8 cellular contexts compared by ENCODE assay signal in the genomic region with DNA sequence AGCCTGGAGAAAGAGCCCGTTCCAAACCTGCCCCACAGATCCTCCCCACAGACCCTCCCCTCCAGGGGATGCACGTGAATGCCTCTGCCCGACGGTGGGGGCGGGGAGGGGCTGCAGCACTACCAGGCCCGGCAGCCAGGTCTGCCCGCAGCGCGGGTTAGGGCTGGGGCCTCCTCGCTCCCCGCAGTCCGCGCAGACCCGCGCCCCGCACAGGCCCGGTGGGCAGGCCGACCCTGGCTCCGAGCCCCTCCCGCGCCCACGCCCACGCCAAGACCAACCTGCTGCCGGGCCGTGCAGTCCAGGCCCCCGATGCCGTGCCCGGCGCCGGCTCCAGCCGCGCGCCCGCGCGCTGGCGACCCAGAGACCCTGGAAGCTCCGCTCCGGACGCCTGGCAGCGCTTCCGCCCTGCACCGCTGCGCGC. TPM values are rescaled to one million over a fixed set of nuclear protein-coding genes. Genes with fewer than 3 reads are reported as not detected.
DNase-seq lines count a peak whose midpoint lies in the region; ATAC-seq and TF ChIP-seq lines count a peak whose summit lies in the region.

A gene with protein sequence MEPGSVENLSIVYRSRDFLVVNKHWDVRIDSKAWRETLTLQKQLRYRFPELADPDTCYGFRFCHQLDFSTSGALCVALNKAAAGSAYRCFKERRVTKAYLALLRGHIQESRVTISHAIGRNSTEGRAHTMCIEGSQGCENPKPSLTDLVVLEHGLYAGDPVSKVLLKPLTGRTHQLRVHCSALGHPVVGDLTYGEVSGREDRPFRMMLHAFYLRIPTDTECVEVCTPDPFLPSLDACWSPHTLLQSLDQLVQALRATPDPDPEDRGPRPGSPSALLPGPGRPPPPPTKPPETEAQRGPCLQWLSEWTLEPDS (minus strand): TSS at position 404 of the 421 bp plus-strand sequence. CDS start 644 bp downstream, outside the sequence.

- no peak for DNase-seq in activated naive CD4-positive, alpha-beta T cell treated with anti-CD3 and anti-CD28 coated beads for 36 hours
- DNase-seq in activated naive CD4-positive, alpha-beta T cell (lab: John Stamatoyannopoulos, UW) = no peak
- DNase-seq in memory B cell (ENCODE audit: low spot score in 2 of 2) (peak in 1 of 2 donors; percentile 62), type B pancreatic cell (ENCODE audit: extremely low spot score, unreplicated experiment) (no peak), left lobe of liver (ENCODE audit: low spot score) (no peak), kidney tubule cell (ENCODE audit: low spot score) (no peak)

- peak within 1 kb of the TSS; percentile 83 for H3K4me3 Mint-ChIP-seq in activated naive CD4-positive, alpha-beta T cell treated with anti-CD3 and anti-CD28 coated beads for 36 hours
- H3K4me3 Mint-ChIP-seq in brain (peak within 1 kb of the TSS; percentile 88 to 91 (median 88)), memory B cell (peak within 1 kb of the TSS; percentile 85), type B pancreatic cell (peak within 1 kb of the TSS; percentile 88)

- H3K27me3 Mint-ChIP-seq in activated naive CD4-positive, alpha-beta T cell treated with anti-CD3 and anti-CD28 coated beads for 36 hours (ENCODE audit: low read depth) = no peaks in the 10 kb centered on the region
- H3K27me3 Mint-ChIP-seq in brain = peaks cover 3% of the 10 kb centered on the region
- H3K27me3 Mint-ChIP-seq in memory B cell = peaks cover 4% of the 10 kb centered on the region
- no peaks in the 10 kb centered on the region for H3K27me3 Mint-ChIP-seq in type B pancreatic cell

- intact Hi-C loops in activated naive CD4-positive, alpha-beta T cell treated with anti-CD3 and anti-CD28 coated beads for 36 hours (cut with micrococcal nuclease) = loop anchor here (1.0 kb wide), 2 partner anchors 19 to 48 kb away; a partner anchor contains a TSS

- peaks cover 49% of the 10 kb centered on the region for H3K36me3 ChIP-seq in HUES6 (ENCODE audit: control insufficient read depth, insufficient read depth, low read length)

- peak within 1 kb of the TSS; percentile 86 for H3K9ac ChIP-seq in HUES6 (ENCODE audit: low read length)

- TF ChIP-seq CTCF in brain (conservative IDR thresholded peaks at IDR 0.05) = no peak
- peak; percentile 51 for TF ChIP-seq CTCF in type B pancreatic cell (conservative IDR thresholded peaks at IDR 0.05)

- no peaks in the 10 kb centered on the region for H3K9me3 ChIP-seq in HUES6 (ENCODE audit: control insufficient read depth, insufficient read depth, low read depth, low read length)

- H3K36me3 Mint-ChIP-seq in activated naive CD4-positive, alpha-beta T cell treated with anti-CD3 and anti-CD28 coated beads for 36 hours (ENCODE audit: low read depth) = peaks cover 17% of the 10 kb centered on the region
- H3K36me3 Mint-ChIP-seq in brain (peaks cover 10% of the 10 kb centered on the region), memory B cell (peaks cover 9% of the 10 kb centered on the region), type B pancreatic cell (peaks cover 5% of the 10 kb centered on the region)

- ATAC-seq in memory B cell (ENCODE audit: low read depth) (peak; percentile 5), left lobe of liver (no peak)

- peaks cover 13% of the 10 kb centered on the region for H3K4me1 Mint-ChIP-seq in activated naive CD4-positive, alpha-beta T cell treated with anti-CD3 and anti-CD28 coated beads for 36 hours (ENCODE audit: low read depth)
- H3K4me1 Mint-ChIP-seq in brain = no peaks in the 10 kb centered on the region
- peaks cover 6% of the 10 kb centered on the region for H3K4me1 Mint-ChIP-seq in memory B cell
- H3K4me1 Mint-ChIP-seq in type B pancreatic cell (ENCODE audit: unreplicated experiment) = no peaks in the 10 kb centered on the region

- H3K4me3 ChIP-seq in HUES6 (ENCODE audit: low read depth, low read length) = peak within 1 kb of the TSS; percentile 93

- CTCF ChIA-PET in activated naive CD4-positive, alpha-beta T cell treated with anti-CD3 and anti-CD28 coated beads for 36 hours (lab: Charles Lee) = interaction anchor here (0.8 to 6.1 kb wide), 2 partner anchors 75 to 115 kb away, joined by 3 to 55 read pairs; no protein-coding TSS in a partner anchor

- H3K9me3 Mint-ChIP-seq in activated naive CD4-positive, alpha-beta T cell treated with anti-CD3 and anti-CD28 coated beads for 36 hours = no peaks in the 10 kb centered on the region
- H3K9me3 Mint-ChIP-seq in brain = no peaks in the 10 kb centered on the region
- no peaks in the 10 kb centered on the region for H3K9me3 Mint-ChIP-seq in memory B cell
- no peaks in the 10 kb centered on the region for H3K9me3 Mint-ChIP-seq in type B pancreatic cell

- H3K4me1 ChIP-seq in HUES6 (ENCODE audit: control insufficient read depth, insufficient read depth, low read length) = peaks cover 5% of the 10 kb centered on the region; the same call in 1 of the 2 replicates

- H3K27me3 ChIP-seq in HUES6 (ENCODE audit: control insufficient read depth, insufficient read depth, low read length) = no peaks in the 10 kb centered on the region

- H3K27ac ChIP-seq in HUES6 (ENCODE audit: low read depth, low read length) = peak within 1 kb of the TSS; percentile 88

- no peak within 1 kb of the TSS for H3K27ac Mint-ChIP-seq in activated naive CD4-positive, alpha-beta T cell treated with anti-CD3 and anti-CD28 coated beads for 36 hours
- H3K27ac Mint-ChIP-seq in brain = peak within 1 kb of the TSS in 2 of 5 experiments; percentile 73 to 85
- no peak within 1 kb of the TSS for H3K27ac Mint-ChIP-seq in memory B cell
- H3K27ac Mint-ChIP-seq in type B pancreatic cell = no peak within 1 kb of the TSS

RNA-seq across cellular contexts. Expression of the gene that starts here (rescaled TPM):
- total RNA-seq in activated naive CD4-positive, alpha-beta T cell treated with anti-CD3 and anti-CD28 coated beads for 36 hours = 1 to 10 TPM; 6.8 to 7.2 TPM
- polyA plus RNA-seq in brain (ENCODE audit: insufficient read depth, low read depth, low replicate concordance) = 29.5 TPM
- total RNA-seq in type B pancreatic cell (ENCODE audit: low replicate concordance) (23.7 and 26.6 TPM in 2 replicates), left lobe of liver (9.0 TPM)
